26 cellular contexts compared by ENCODE assay signal in genomic region chr3:13558651-13559050, GRCh38. TPM values are rescaled to one million over a fixed set of nuclear protein-coding genes. Genes with fewer than 3 reads are reported as not detected.
A peak's percentile ranks its signal among the peaks of the same experiment; 100 is the strongest.
DNase-seq lines count a peak whose midpoint lies in the region; ATAC-seq and TF ChIP-seq lines count a peak whose summit lies in the region.
"Had no signal": no experiment of that assay in that cellular context is flagged by ENCODE, and none has a peak within 500 bp of the region (broad histone marks: within the 10 kb centered on the region; RNA-seq: fewer than 3 reads in every experiment).

No MANE protein-coding gene starts in this region.

- peak overlapping the region; percentile 10 for H3K27ac Mint-ChIP-seq in chondrocyte (ENCODE audit: unreplicated experiment)
- H3K27ac Mint-ChIP-seq in osteocyte (ENCODE audit: unreplicated experiment), result peak overlapping the region; percentile 54
- H3K27ac Mint-ChIP-seq: CD14-positive monocyte; CD4-positive, alpha-beta memory T cell; CD4-positive, CD25-positive, alpha-beta regulatory T cell; CD8-positive, alpha-beta memory T cell had no signal

- H3K27me3 Mint-ChIP-seq in chondrocyte (ENCODE audit: low read depth), result no peaks in the 10 kb centered on the region
- H3K27me3 Mint-ChIP-seq in osteocyte (ENCODE audit: unreplicated experiment), result no peaks in the 10 kb centered on the region

- H3K9ac ChIP-seq in colonic mucosa (ENCODE audit: low read depth in 2 of 2, low read length in 2 of 2), result no peak overlapping the region
- H3K9ac ChIP-seq: BLaER1 had no signal

- H3K27me3 ChIP-seq in left ventricle myocardium inferior (ENCODE audit: low read depth) (peaks cover 28% of the 10 kb centered on the region), heart right ventricle (peaks cover 0 to 2% (median 0%) of the 10 kb centered on the region in 7 donors), hepatocyte (no peaks in the 10 kb centered on the region), colonic mucosa (no peaks in the 10 kb centered on the region)
- H3K27me3 ChIP-seq: BE2C, BLaER1 had no signal

- H3K36me3 Mint-ChIP-seq in chondrocyte (ENCODE audit: low read depth) (peaks cover 4% of the 10 kb centered on the region), osteocyte (ENCODE audit: unreplicated experiment) (no peaks in the 10 kb centered on the region)
- H3K36me3 Mint-ChIP-seq: CD14-positive monocyte; CD4-positive, alpha-beta memory T cell; CD4-positive, CD25-positive, alpha-beta regulatory T cell; CD8-positive, alpha-beta memory T cell had no signal

- H3K4me2 ChIP-seq in hepatocyte, result no peak overlapping the region
- H3K4me2 ChIP-seq: A549, BLaER1 had no signal

- no peak for TF ChIP-seq CTCF in left ventricle myocardium inferior (IDR thresholded peaks at IDR 0.05; ENCODE audit: borderline replicate concordance)
- TF ChIP-seq CTCF in heart right ventricle (IDR thresholded peaks at IDR 0.05), result no peak
- no peak for TF ChIP-seq CTCF in HEK293 (tag by site-specific recombination; IDR thresholded peaks at IDR 0.05)
- TF ChIP-seq CTCF in chondrocyte (IDR thresholded peaks at IDR 0.05), result no peak
- TF ChIP-seq CTCF in osteocyte (IDR thresholded peaks at IDR 0.05), result no peak
- no peak for TF ChIP-seq CTCF in hepatocyte (IDR thresholded peaks at IDR 0.05; ENCODE audit: poor library complexity)
- TF ChIP-seq CTCF in colonic mucosa (IDR thresholded peaks at IDR 0.05), result no peak

- H2AFZ ChIP-seq in hepatocyte, result no peak overlapping the region

- H3K4me1 Mint-ChIP-seq in chondrocyte (ENCODE audit: low read depth), result peaks cover 80% of the 10 kb centered on the region
- peaks cover 62% of the 10 kb centered on the region for H3K4me1 Mint-ChIP-seq in osteocyte (ENCODE audit: unreplicated experiment)
- H3K4me1 Mint-ChIP-seq: CD4-positive, alpha-beta memory T cell; CD4-positive, CD25-positive, alpha-beta regulatory T cell; CD8-positive, alpha-beta memory T cell had no signal

- intact Hi-C loops in left ventricle myocardium inferior (cut with micrococcal nuclease) (no loop called here), heart right ventricle (cut with DNase I) (no loop called here), colonic mucosa (cut with DNase I) (no loop called here)

- H3K4me3 ChIP-seq in left ventricle myocardium inferior (no peak overlapping the region), heart right ventricle (no peak overlapping the region), HEK293 (ENCODE audit: low read depth, low read length) (no peak overlapping the region), hepatocyte (no peak overlapping the region), colonic mucosa (no peak overlapping the region)
- H3K4me3 ChIP-seq: A549, BLaER1, GM12878 had no signal

- no peak overlapping the region for H3K4me3 Mint-ChIP-seq in chondrocyte (ENCODE audit: unreplicated experiment)
- no peak overlapping the region for H3K4me3 Mint-ChIP-seq in osteocyte (ENCODE audit: unreplicated experiment)
- H3K4me3 Mint-ChIP-seq: CD14-positive monocyte; CD4-positive, alpha-beta memory T cell; CD4-positive, CD25-positive, alpha-beta regulatory T cell; CD8-positive, alpha-beta memory T cell had no signal

- peaks cover 2% of the 10 kb centered on the region for H3K79me2 ChIP-seq in hepatocyte

- CTCF ChIA-PET in HEK293 (lab: Yijun Ruan, JAX), result interaction anchor here (0.7 to 1.9 kb wide), 3 partner anchors 30 to 957 kb away, joined by 3 to 8 read pairs (median 3); no protein-coding TSS in a partner anchor

- no peaks in the 10 kb centered on the region for H3K9me3 ChIP-seq in left ventricle myocardium inferior (replicated peaks)
- H3K9me3 ChIP-seq in heart right ventricle, result no peaks in the 10 kb centered on the region
- H3K9me3 ChIP-seq in HEK293 (ENCODE audit: control insufficient read depth, insufficient read depth, low read depth, low read length), result no peaks in the 10 kb centered on the region
- no peaks in the 10 kb centered on the region for H3K9me3 ChIP-seq in hepatocyte (ENCODE audit: low read depth)
- H3K9me3 ChIP-seq in colonic mucosa, result no peaks in the 10 kb centered on the region
- H3K9me3 ChIP-seq: A549, BE2C, BLaER1 had no signal

- no peak for DNase-seq in left ventricle myocardium inferior
- no peak for DNase-seq in heart right ventricle
- no peak for DNase-seq in chondrocyte (ENCODE audit: low spot score)
- no peak for DNase-seq in osteocyte (ENCODE audit: extremely low spot score, unreplicated experiment)
- DNase-seq in germinal center (ENCODE audit: low spot score), result no peak
- DNase-seq in hepatocyte (ENCODE audit: low spot score), result no peak
- no peak for DNase-seq in colonic mucosa
- DNase-seq: BE2C; C1 segment of cervical spinal cord; CD4-positive, alpha-beta memory T cell; CD4-positive, CD25-positive, alpha-beta regulatory T cell; CD8-positive, alpha-beta memory T cell; COR-L47; DMS 273 treated with DMSO at 0.1 percent for 48 hours; DMS153; DMS53; DMS79; DND-41; EL; GDM1 had no signal

- 90 to 95% methylated on average over 3 of the region's 3 CpGs for WGBS in heart right ventricle, 2 donors
- WGBS in hepatocyte (ENCODE audit: low lambda C conversion rate, missing lambda C conversion rate), result 84% methylated on average over 2 of the region's 3 CpGs

- ATAC-seq in heart right ventricle, result no peak
- ATAC-seq: GM12878 had no signal

- H3K9me3 Mint-ChIP-seq in chondrocyte (ENCODE audit: low read depth), result no peaks in the 10 kb centered on the region
- H3K9me3 Mint-ChIP-seq in osteocyte (ENCODE audit: unreplicated experiment), result no peaks in the 10 kb centered on the region
- H3K9me3 Mint-ChIP-seq: CD14-positive monocyte; CD4-positive, alpha-beta memory T cell had no signal

- H3K9me2 ChIP-seq in hepatocyte (replicated peaks; ENCODE audit: insufficient read depth), result no peaks in the 10 kb centered on the region

- H3K4me1 ChIP-seq in left ventricle myocardium inferior, result peaks cover 63% of the 10 kb centered on the region
- peaks cover 2 to 77% (median 19%) of the 10 kb centered on the region in 9 donors for H3K4me1 ChIP-seq in heart right ventricle
- no peaks in the 10 kb centered on the region for H3K4me1 ChIP-seq in HEK293 (ENCODE audit: control insufficient read depth, insufficient read depth, low read length)
- H3K4me1 ChIP-seq in hepatocyte (ENCODE audit: insufficient read depth), result peaks cover 8% of the 10 kb centered on the region
- no peaks in the 10 kb centered on the region for H3K4me1 ChIP-seq in colonic mucosa
- H3K4me1 ChIP-seq: A549, BE2C had no signal

- POLR2A ChIA-PET in HEK293 (lab: Yijun Ruan, JAX), result no interaction called here

- H3K27ac ChIP-seq in left ventricle myocardium inferior (replicated peaks) (peak overlapping the region; percentile 70), heart right ventricle (peak overlapping the region in 1 of 10 donors; percentile 78), HEK293 (ENCODE audit: extremely low read depth, low read depth, low read length) (no peak overlapping the region), hepatocyte (no peak overlapping the region), colonic mucosa (no peak overlapping the region)
- H3K27ac ChIP-seq: 22Rv1, A549, BLaER1 had no signal

- H3K36me3 ChIP-seq in left ventricle myocardium inferior (no peaks in the 10 kb centered on the region), heart right ventricle (no peaks in the 10 kb centered on the region), HEK293 (ENCODE audit: control insufficient read depth in 2 of 2, insufficient read depth in 1 of 2, low read length in 2 of 2) (no peaks in the 10 kb centered on the region), hepatocyte (replicated peaks; ENCODE audit: insufficient read depth, low read depth) (no peaks in the 10 kb centered on the region), colonic mucosa (no peaks in the 10 kb centered on the region)
- H3K36me3 ChIP-seq: BE2C, BLaER1 had no signal

- H4K20me1 ChIP-seq in hepatocyte (ENCODE audit: insufficient read depth, poor library complexity, severe bottlenecking), result no peaks in the 10 kb centered on the region
- H4K20me1 ChIP-seq: BLaER1 had no signal

TF ChIP-seq in HEK293, 187 proteins besides CTCF, POLR2A, EP300 and RAD21:
- TF ChIP-seq ZNF2 (tag by site-specific recombination; IDR thresholded peaks at IDR 0.05) (no peak), ZFHX2 (tag by site-specific recombination; conservative IDR thresholded peaks at IDR 0.05) (peak; percentile 76), EGR2 (tag by site-specific recombination; IDR thresholded peaks at IDR 0.05; ENCODE audit: low read depth) (peak; percentile 80)

RNA-seq across cellular contexts. Expression of gene FBLN2, which starts 9.7 kb away (rescaled TPM):
- total RNA-seq in left ventricle myocardium inferior (56.7 TPM), heart right ventricle (10 to 100 TPM; 35.4 to 78.9 (median 47.0) TPM), chondrocyte (284 to 413 TPM (median 394 TPM) in 3 replicates), osteocyte (215 and 251 TPM in 2 replicates), hepatocyte (73.8 and 75.8 TPM in 2 replicates), colonic mucosa (10 to 100 TPM; 10.5 to 24.1 TPM)
- polyA plus RNA-seq in heart right ventricle (10 to 100 TPM; 20.7 to 55.9 TPM), hepatocyte (76.2 and 85.6 TPM in 2 replicates)
- total RNA-seq: CD4-positive, alpha-beta memory T cell; CD4-positive, CD25-positive, alpha-beta regulatory T cell had no signal
- polyA plus RNA-seq: CD14-positive monocyte; CD4-positive, alpha-beta memory T cell; CD4-positive, CD25-positive, alpha-beta regulatory T cell had no signal
